14 cellular contexts compared by ENCODE assay signal in genomic region chr5:91150189-91150588, GRCh38.
DNase-seq lines count a peak whose midpoint lies in the region; ATAC-seq, FAIRE-seq and TF ChIP-seq lines count a peak whose summit lies in the region.
"Had no signal": no experiment of that assay in that cellular context is flagged by ENCODE, and none has a peak within 500 bp of the region (broad histone marks: within the 10 kb centered on the region; RNA-seq: fewer than 3 reads in every experiment).

No MANE protein-coding gene starts in this region.

- peaks cover 10% of the 10 kb centered on the region for H3K27me3 Mint-ChIP-seq in stimulated activated memory B cell treated with anti-CD40 and anti-IgM and Interleukin-4, amounts not matched to agents 10 μg/mL and 1 μg/mL and 100 μg/mL, for 72 hours

- H3K4me2 ChIP-seq in IMR-90 (ENCODE audit: low read depth, low read length) = no peak overlapping the region
- H3K4me2 ChIP-seq: smooth muscle cell had no signal

- H3K9me3 ChIP-seq in IMR-90 (ENCODE audit: control insufficient read depth, insufficient read depth, low read length) = no peaks in the 10 kb centered on the region
- H3K9me3 ChIP-seq: BE2C had no signal

- H3K27me3 ChIP-seq in IMR-90 (ENCODE audit: control insufficient read depth, insufficient read depth, low read length) (no peaks in the 10 kb centered on the region), dorsolateral prefrontal cortex (no peaks in the 10 kb centered on the region)
- H3K27me3 ChIP-seq: BE2C had no signal

- H2BK20ac ChIP-seq in IMR-90 (ENCODE audit: low read depth, low read length) = no peak overlapping the region

- POLR2A ChIA-PET in IMR-90 (lab: Charles Lee; ENCODE audit: unreplicated experiment) = no interaction called here

- H3K79me1 ChIP-seq in IMR-90 (ENCODE audit: low read depth in 1 of 2, low read length in 2 of 2) = no peaks in the 10 kb centered on the region

- H4K5ac ChIP-seq in IMR-90 (ENCODE audit: low read depth, low read length) = no peak overlapping the region

- H3K9me1 ChIP-seq in IMR-90 (ENCODE audit: insufficient read depth, low read length) = no peaks in the 10 kb centered on the region

- H3K4me3 ChIP-seq in IMR-90 (ENCODE audit: insufficient read depth, low read depth, low read length) (no peak overlapping the region), dorsolateral prefrontal cortex (no peak overlapping the region)
- H3K4me3 ChIP-seq: smooth muscle cell had no signal

- no peak overlapping the region for H3K27ac Mint-ChIP-seq in stimulated activated memory B cell treated with anti-CD40 and anti-IgM and Interleukin-4, amounts not matched to agents 10 μg/mL and 1 μg/mL and 100 μg/mL, for 72 hours

- no peak overlapping the region for H3K14ac ChIP-seq in IMR-90 (replicated peaks; ENCODE audit: low read depth, low read length)

- peak; percentile 98 for FAIRE-seq in colon (lab: Jason Lieb, UNC)

- peaks cover 4% of the 10 kb centered on the region for H3K9me3 Mint-ChIP-seq in stimulated activated memory B cell treated with anti-CD40 and anti-IgM and Interleukin-4, amounts not matched to agents 10 μg/mL and 1 μg/mL and 100 μg/mL, for 72 hours

- peak; percentile 54 for DNase-seq in Caki2 (ENCODE audit: low read depth)
- DNase-seq in IMR-90 = no peak
- DNase-seq in lung microvascular endothelial cell (ENCODE audit: low read depth in 2 of 2) = peak; percentile 18 to 49
- no peak for DNase-seq in dorsolateral prefrontal cortex
- DNase-seq in glomerular visceral epithelial cell (ENCODE audit: extremely low spot score) = no peak
- DNase-seq in SIG-M5 treated with dmso at 0.1 percent for 504 hours (lab: John Stamatoyannopoulos, UW; ENCODE audit: unreplicated experiment) = no peak
- DNase-seq: activated CD4-positive, alpha-beta T cell treated with anti-CD3 and anti-CD28 coated beads, Interleukin-2, amount 50 U/mL, for 1 hour; BE2C; NCI-H2029 treated with DMSO at 0.1 percent for 48 hours; NCI-H748 treated with DMSO at 0.1 percent for 48 hours; occipital lobe had no signal

- H3K27ac ChIP-seq in IMR-90 (ENCODE audit: insufficient read depth, low read length) (no peak overlapping the region), dorsolateral prefrontal cortex (no peak overlapping the region)

- intact Hi-C loops in IMR-90 (cut with micrococcal nuclease) = no loop called here
- intact Hi-C loops in dorsolateral prefrontal cortex (cut with DNase I) = no loop called here

- no peak for TF ChIP-seq RAD21 in IMR-90 (IDR thresholded peaks at IDR 0.05; ENCODE audit: low read length)

- TF ChIP-seq CTCF in IMR-90 (conservative IDR thresholded peaks at IDR 0.05; ENCODE audit: low read depth, low read length) = no peak
- TF ChIP-seq CTCF in dorsolateral prefrontal cortex (IDR thresholded peaks at IDR 0.05 in 54 of 56, conservative IDR thresholded peaks at IDR 0.05 in 2 of 56; ENCODE audit: low read depth in 1 of 56, partially characterized antibody in 56 of 56) = no peak

- no peak overlapping the region for H3K23ac ChIP-seq in IMR-90 (ENCODE audit: low read depth, low read length)

- no peak overlapping the region for H2AK5ac ChIP-seq in IMR-90 (ENCODE audit: low read depth, low read length)

- TF ChIP-seq POLR2A in IMR-90 (IDR thresholded peaks at IDR 0.05; ENCODE audit: low read depth, low read length) = no peak

- H3K36me3 ChIP-seq in IMR-90 (ENCODE audit: control insufficient read depth, insufficient read depth, low read length) = no peaks in the 10 kb centered on the region
- H3K36me3 ChIP-seq: BE2C had no signal

- in situ Hi-C loops in Caki2 (cut with HindIII; ENCODE audit: low pct_unique_long_range_greater_than_20kb, low sequenced_read_pairs) = no loop called here
- in situ Hi-C loops in IMR-90 (cut with MboI; ENCODE audit: low sequenced_read_pairs) = no loop called here

- H2AK9ac ChIP-seq in IMR-90 (replicated peaks; ENCODE audit: low read depth, low read length, poor library complexity) = no peak overlapping the region

- H2BK5ac ChIP-seq in IMR-90 (ENCODE audit: low read depth, low read length, poor library complexity, severe bottlenecking) = no peak overlapping the region

- H3K56ac ChIP-seq in IMR-90 (ENCODE audit: extremely low read depth, insufficient read depth, low read length) = no peak overlapping the region

- no peak overlapping the region for H3K9ac ChIP-seq in IMR-90 (ENCODE audit: low read depth, low read length)

- H2AFZ ChIP-seq in IMR-90 (replicated peaks; ENCODE audit: low read length, poor library complexity) = no peak overlapping the region

- H3K4me3 Mint-ChIP-seq in stimulated activated memory B cell treated with anti-CD40 and anti-IgM and Interleukin-4, amounts not matched to agents 10 μg/mL and 1 μg/mL and 100 μg/mL, for 72 hours = no peak overlapping the region

- CTCF ChIA-PET in IMR-90 (lab: Yijun Ruan, JAX) = no interaction called here

- no TSS peak for BruUV-seq in IMR-90 (replicated peaks; lab: Mats Ljungman, UMichigan)

- H3K4me1 ChIP-seq in IMR-90 (ENCODE audit: control insufficient read depth, insufficient read depth, low read length) = no peaks in the 10 kb centered on the region; the same call in none of the 2 replicates
- H3K4me1 ChIP-seq: BE2C had no signal

- no peak overlapping the region for H4K8ac ChIP-seq in IMR-90 (ENCODE audit: low read depth in 2 of 2, low read length in 2 of 2)

- no peak overlapping the region for H3K18ac ChIP-seq in IMR-90 (ENCODE audit: low read depth, low read length)

- no peaks in the 10 kb centered on the region for H4K20me1 ChIP-seq in IMR-90 (ENCODE audit: insufficient read depth, low read length)

- H2BK120ac ChIP-seq in IMR-90 (ENCODE audit: low read depth, low read length) = no peak overlapping the region

- no peak overlapping the region for H3K4ac ChIP-seq in IMR-90 (ENCODE audit: low read depth, low read length)

- H4K91ac ChIP-seq in IMR-90 (ENCODE audit: insufficient read depth, low read depth, low read length) = no peak overlapping the region

- dilution Hi-C loops in IMR-90 (cut with HindIII; ENCODE audit: low sequenced_read_pairs, unreplicated experiment) = no loop called here

- WGBS in IMR-90 (ENCODE audit: extremely low coverage in 2 of 2, insufficient read length in 1 of 2), 2 experiments = no CpG with 5 or more reads among the region's 2 CpGs

- no peaks in the 10 kb centered on the region for H3K4me1 Mint-ChIP-seq in stimulated activated memory B cell treated with anti-CD40 and anti-IgM and Interleukin-4, amounts not matched to agents 10 μg/mL and 1 μg/mL and 100 μg/mL, for 72 hours

- H3K36me3 Mint-ChIP-seq in stimulated activated memory B cell treated with anti-CD40 and anti-IgM and Interleukin-4, amounts not matched to agents 10 μg/mL and 1 μg/mL and 100 μg/mL, for 72 hours = no peaks in the 10 kb centered on the region

- no peak for ATAC-seq in IMR-90 (ENCODE audit: low read depth)
- ATAC-seq in stimulated activated memory B cell treated with anti-CD40 and anti-IgM and Interleukin-4, amounts not matched to agents 10 μg/mL and 1 μg/mL and 100 μg/mL, for 72 hours = no peak

- peak overlapping the region; percentile 30; the same call in 1 of the 3 replicates for H2BK15ac ChIP-seq in IMR-90 (ENCODE audit: low read depth, low read length)

TF ChIP-seq in IMR-90, 13 proteins besides CTCF, POLR2A, EP300 and RAD21:
- TF ChIP-seq MXI1 (IDR thresholded peaks at IDR 0.05; ENCODE audit: borderline replicate concordance, low read depth, low read length) = no peak
- no peak for TF ChIP-seq MAZ (IDR thresholded peaks at IDR 0.05; ENCODE audit: borderline replicate concordance, low read depth, low read length)
- TF ChIP-seq CEBPB (IDR thresholded peaks at IDR 0.05; ENCODE audit: low read depth, low read length) = no peak
- no peak for TF ChIP-seq FOS (IDR thresholded peaks at IDR 0.05; ENCODE audit: low read depth, low read length)
- TF ChIP-seq, protein P1, sequence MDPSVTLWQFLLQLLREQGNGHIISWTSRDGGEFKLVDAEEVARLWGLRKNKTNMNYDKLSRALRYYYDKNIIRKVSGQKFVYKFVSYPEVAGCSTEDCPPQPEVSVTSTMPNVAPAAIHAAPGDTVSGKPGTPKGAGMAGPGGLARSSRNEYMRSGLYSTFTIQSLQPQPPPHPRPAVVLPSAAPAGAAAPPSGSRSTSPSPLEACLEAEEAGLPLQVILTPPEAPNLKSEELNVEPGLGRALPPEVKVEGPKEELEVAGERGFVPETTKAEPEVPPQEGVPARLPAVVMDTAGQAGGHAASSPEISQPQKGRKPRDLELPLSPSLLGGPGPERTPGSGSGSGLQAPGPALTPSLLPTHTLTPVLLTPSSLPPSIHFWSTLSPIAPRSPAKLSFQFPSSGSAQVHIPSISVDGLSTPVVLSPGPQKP (IDR thresholded peaks at IDR 0.05; ENCODE audit: borderline replicate concordance, low read depth, low read length) = no peak
- no peak for TF ChIP-seq USF2 (IDR thresholded peaks at IDR 0.05; ENCODE audit: low read depth, low read length)

Comparison
In these comparisons a context has a peak if more than half of its experiments do, and no peak if none do; other contexts are left out.
1. DNase-seq: peak in Caki2 (single experiment) and lung microvascular endothelial cell (2 of 2); none in IMR-90 (single experiment), dorsolateral prefrontal cortex (0 of 10), glomerular visceral epithelial cell (single experiment) and SIG-M5 treated with dmso at 0.1 percent for 504 hours (single experiment).